In the genomic region with DNA sequence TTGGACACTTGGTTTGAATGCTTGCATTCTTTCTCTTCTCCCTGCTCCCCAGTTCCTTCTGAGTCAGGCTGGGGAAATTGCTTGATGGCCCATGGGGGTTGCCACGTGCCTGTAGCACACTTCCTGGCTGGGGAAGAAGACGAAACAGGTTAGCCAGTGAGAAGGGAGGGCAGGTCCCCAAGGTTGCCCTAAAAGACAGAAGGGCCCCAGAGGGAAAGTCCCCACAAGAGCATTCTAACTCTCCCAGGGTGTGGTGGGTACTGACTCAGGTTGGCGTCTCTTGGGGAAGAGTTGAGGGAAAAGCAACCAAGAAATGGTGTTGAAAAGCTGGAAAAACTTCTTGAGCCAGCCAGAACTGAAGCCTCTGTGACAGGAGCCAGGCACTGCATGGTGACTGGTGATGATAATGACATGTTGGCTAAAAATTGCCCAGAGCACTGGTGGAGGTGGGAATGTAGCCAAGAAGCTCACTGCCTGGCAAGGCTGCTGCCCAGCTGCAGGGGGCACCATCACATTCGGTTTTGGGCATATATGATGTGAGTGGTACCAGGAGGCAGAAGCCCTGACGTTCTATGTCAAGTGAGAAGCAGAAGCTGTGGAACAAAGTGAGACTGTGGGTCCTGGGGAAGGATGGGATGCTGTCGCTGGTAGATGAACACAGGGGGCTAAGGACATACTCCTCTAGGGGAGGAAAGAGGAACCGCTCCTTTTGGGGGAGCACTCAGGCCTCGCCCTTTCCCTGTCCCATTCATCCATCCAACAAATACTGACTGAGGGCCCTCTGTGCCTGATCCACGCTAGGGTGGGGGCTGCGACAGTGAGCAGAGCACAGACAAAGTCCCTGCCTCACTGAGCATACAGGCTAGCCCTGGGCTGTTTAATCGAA, we compare ENCODE assay signal across 8 cellular contexts. TPM values are rescaled to one million over a fixed set of nuclear protein-coding genes. Genes with fewer than 3 reads are reported as not detected.
DNase-seq lines count a peak whose midpoint lies in the region; ATAC-seq lines count a peak whose summit lies in the region.

No MANE protein-coding gene starts in this region.

- H3K36me3 Mint-ChIP-seq in activated naive CD4-positive, alpha-beta T cell treated with anti-CD3 and anti-CD28 coated beads, Interleukin-2, amount 10 ng/mL, durations not matched to agents 7 days and 5 days, result no peaks in the 10 kb centered on the region

- ATAC-seq in GM21737 (IDR thresholded peaks at IDR 0.05; ENCODE audit: unreplicated experiment) (peak; percentile 63), GM21381 (IDR thresholded peaks at IDR 0.05; ENCODE audit: unreplicated experiment) (no peak)

- no peak overlapping the region for H3K4me3 Mint-ChIP-seq in activated naive CD4-positive, alpha-beta T cell treated with anti-CD3 and anti-CD28 coated beads, Interleukin-2, amount 10 ng/mL, durations not matched to agents 7 days and 5 days

- peaks cover 13% of the 10 kb centered on the region for H3K27me3 Mint-ChIP-seq in activated naive CD4-positive, alpha-beta T cell treated with anti-CD3 and anti-CD28 coated beads, Interleukin-2, amount 10 ng/mL, durations not matched to agents 7 days and 5 days

- no peaks in the 10 kb centered on the region for H3K9me3 Mint-ChIP-seq in activated naive CD4-positive, alpha-beta T cell treated with anti-CD3 and anti-CD28 coated beads, Interleukin-2, amount 10 ng/mL, durations not matched to agents 7 days and 5 days

- DNase-seq in EH (ENCODE audit: low read depth) (peak; percentile 24), NCI-H69 (lab: John Stamatoyannopoulos, UW) (peak; percentile 88), lung microvascular endothelial cell (ENCODE audit: low read depth in 2 of 2) (peak; percentile 12), NCI-H82 treated with DMSO at 0.1 percent for 48 hours (lab: John Stamatoyannopoulos, UW; ENCODE audit: unreplicated experiment) (no peak), activated gamma-delta T cell (lab: John Stamatoyannopoulos, UW) (no peak)
- peak; percentile 55 for DNase-seq in activated naive CD4-positive, alpha-beta T cell treated with anti-CD3 and anti-CD28 coated beads, Interleukin-2, amount 10 ng/mL, durations not matched to agents 7 days and 5 days

- CTCF ChIA-PET in activated naive CD4-positive, alpha-beta T cell treated with anti-CD3 and anti-CD28 coated beads, Interleukin-2, amount 10 ng/mL, durations not matched to agents 7 days and 5 days (lab: Charles Lee), result interaction anchor here (0.6 to 12.6 kb wide), 11 partner anchors 9 to 51 kb away, joined by 3 to 110 read pairs (median 4); partner anchors contain the start of genes CIDEB, DHRS1, LTB4R2 and NOP9

- peaks cover 37% of the 10 kb centered on the region for H3K4me1 Mint-ChIP-seq in activated naive CD4-positive, alpha-beta T cell treated with anti-CD3 and anti-CD28 coated beads, Interleukin-2, amount 10 ng/mL, durations not matched to agents 7 days and 5 days

- H3K27ac Mint-ChIP-seq in activated naive CD4-positive, alpha-beta T cell treated with anti-CD3 and anti-CD28 coated beads, Interleukin-2, amount 10 ng/mL, durations not matched to agents 7 days and 5 days, result no peak overlapping the region

RNA-seq across cellular contexts. Expression of gene RABGGTA, which starts 8.1 kb away (rescaled TPM):
- total RNA-seq in lung microvascular endothelial cell, result 11.8 and 17.3 TPM in 2 replicates

RNA-seq across cellular contexts. Expression of gene TGM1, which starts 16.6 kb away (rescaled TPM):
- under 0.01 and 0.20 TPM in 2 replicates for total RNA-seq in lung microvascular endothelial cell

RNA-seq across cellular contexts. Expression of gene DHRS1, which starts 20.0 kb away (rescaled TPM):
- 6.3 and 8.7 TPM in 2 replicates for total RNA-seq in lung microvascular endothelial cell

RNA-seq across cellular contexts. Expression of gene NOP9, which starts 20.1 kb away (rescaled TPM):
- total RNA-seq in lung microvascular endothelial cell, result 15.7 and 20.4 TPM in 2 replicates

RNA-seq across cellular contexts. Expression of gene CIDEB, which starts 28.2 kb away (rescaled TPM):
- 1.3 and 2.6 TPM in 2 replicates for total RNA-seq in lung microvascular endothelial cell

Comparison
In these comparisons a context has a peak if more than half of its experiments do, and no peak if none do; other contexts are left out.
1. DNase-seq: peak in EH (single experiment), NCI-H69 (single experiment), activated naive CD4-positive, alpha-beta T cell treated with anti-CD3 and anti-CD28 coated beads, Interleukin-2, amount 10 ng/mL, durations not matched to agents 7 days and 5 days (single experiment) and lung microvascular endothelial cell (2 of 2); none in NCI-H82 treated with DMSO at 0.1 percent for 48 hours (single experiment) and activated gamma-delta T cell (single experiment).